In genomic region chr17:72120878-72121163, GRCh38 we compare ENCODE assay signal across 8 cellular contexts. TPM values are rescaled to one million over a fixed set of nuclear protein-coding genes. Genes with fewer than 3 reads are reported as not detected.
A peak's percentile ranks its signal among the peaks of the same experiment; 100 is the strongest.
DNase-seq lines count a peak whose midpoint lies in the region; ATAC-seq and TF ChIP-seq lines count a peak whose summit lies in the region.

Gene SOX9 (plus strand): TSS chr17:72121020. CDS start chr17:72121392, 372 bp downstream.

- H3K4me3 ChIP-seq in AG09309 (ENCODE audit: control insufficient read depth, low read depth, low read length): peak within 1 kb of the TSS; percentile 79
- peak within 1 kb of the TSS; percentile 52 to 60 for H3K4me3 ChIP-seq in ascending aorta

- TF ChIP-seq CTCF in AG09309 (IDR thresholded peaks at IDR 0.05; ENCODE audit: control insufficient read depth, insufficient read depth, low read depth, low read length, missing control alignments) (no peak), ascending aorta (IDR thresholded peaks at IDR 0.05) (no peak)

- TF ChIP-seq POLR2A in GM18526 (IDR thresholded peaks at IDR 0.05; ENCODE audit: extremely low read depth, insufficient read length): peak; percentile 70

- DNase-seq in AG09309 (ENCODE audit: low read depth) (peak; percentile 70), NCI-H2081 treated with DMSO at 0.1 percent for 48 hours (lab: John Stamatoyannopoulos, UW) (peak; percentile 68), ascending aorta (ENCODE audit: low spot score in 2 of 2) (peak in 1 of 2 donors; percentile 79), hypothalamus (lab: John Stamatoyannopoulos, UW) (peak in 46 of 51 donors; percentile 41 to 96 (median 90)), sciatic nerve (ENCODE audit: low spot score) (peak; percentile 87), OCI-M2 (lab: John Stamatoyannopoulos, UW; ENCODE audit: unreplicated experiment) (no peak)

- H3K9me3 ChIP-seq in ascending aorta: no peaks in the 10 kb centered on the region

- H3K27ac ChIP-seq in ascending aorta: peak within 1 kb of the TSS in 1 of 2 donors; percentile 36

- H3K27me3 ChIP-seq in ascending aorta: peaks cover 15% of the 10 kb centered on the region

- intact Hi-C loops in ascending aorta (cut with DNase I) (no loop called here), sciatic nerve (cut with DNase I) (no loop called here)

- peaks cover 2 to 24% of the 10 kb centered on the region in 2 donors for H3K4me1 ChIP-seq in ascending aorta

- no peaks in the 10 kb centered on the region for H3K36me3 ChIP-seq in ascending aorta

- ATAC-seq in HG02938 (IDR thresholded peaks at IDR 0.05; ENCODE audit: unreplicated experiment): peak; percentile 74
- peak; percentile 94 for ATAC-seq in sciatic nerve

RNA-seq across cellular contexts. Expression of gene SOX9, which starts in this region (rescaled TPM):
- 2.4 TPM for total RNA-seq in ascending aorta
- total RNA-seq in sciatic nerve: 42.0 TPM

Comparison
In these comparisons a context has a peak if more than half of its experiments do, and no peak if none do; other contexts are left out.
1. RNA of gene SOX9 (total RNA-seq): 42.0 TPM in sciatic nerve (single experiment); 2.4 TPM in ascending aorta (single experiment); every median in the first group is over 10 times any median in the second.